Comparison of ENCODE assay signal across 18 cellular contexts in genomic region chr12:124660846-124661245, GRCh38.
DNase-seq lines count a peak whose midpoint lies in the region; ATAC-seq and TF ChIP-seq lines count a peak whose summit lies in the region.
"Had no signal": no experiment of that assay in that cellular context is flagged by ENCODE, and none has a peak within 500 bp of the region (broad histone marks: within the 10 kb centered on the region; RNA-seq: fewer than 3 reads in every experiment).

No MANE protein-coding gene starts in this region.

- peaks cover 19% of the 10 kb centered on the region for H3K9me3 Mint-ChIP-seq in glutamatergic neuron (ENCODE audit: unreplicated experiment)

- H3K36me3 Mint-ChIP-seq in glutamatergic neuron (ENCODE audit: unreplicated experiment) = no peaks in the 10 kb centered on the region

- H3K4me3 ChIP-seq in smooth muscle cell = no peak overlapping the region
- H3K4me3 ChIP-seq: A549, coronary artery, tibial nerve had no signal

- H3K4me1 ChIP-seq in smooth muscle cell (ENCODE audit: low read depth) = peaks cover 16% of the 10 kb centered on the region

- peaks cover 26% of the 10 kb centered on the region for H3F3A ChIP-seq in smooth muscle cell (ENCODE audit: low read depth)

- peak overlapping the region; percentile 39 for H3K4me2 ChIP-seq in smooth muscle cell
- H3K4me2 ChIP-seq: A549 had no signal

- peak overlapping the region; percentile 65 for H3K27ac Mint-ChIP-seq in glutamatergic neuron (ENCODE audit: unreplicated experiment)
- H3K27ac Mint-ChIP-seq: activated CD4-positive, alpha-beta T cell treated with anti-CD3 and anti-CD28 coated beads, Interleukin-2, amount 10 ng/mL, durations not matched to agents 7 days and 5 days; stimulated activated naive B cell treated with anti-CD40 and anti-IgM and Interleukin-4, amounts not matched to agents 10 μg/mL and 1 μg/mL and 100 μg/mL, for 72 hours had no signal

- TF ChIP-seq CTCF in glutamatergic neuron (IDR thresholded peaks at IDR 0.05; ENCODE audit: partially characterized antibody, unreplicated experiment) (no peak), smooth muscle cell (IDR thresholded peaks at IDR 0.05; ENCODE audit: borderline replicate concordance, insufficient read depth, poor library complexity, severe bottlenecking) (no peak)

- no peaks in the 10 kb centered on the region for H3K9me3 ChIP-seq in smooth muscle cell (replicated peaks; ENCODE audit: low read depth)
- H3K9me3 ChIP-seq: A549, tibial nerve had no signal

- H3K4me3 Mint-ChIP-seq in glutamatergic neuron (ENCODE audit: unreplicated experiment) = no peak overlapping the region
- H3K4me3 Mint-ChIP-seq: activated CD4-positive, alpha-beta T cell treated with anti-CD3 and anti-CD28 coated beads, Interleukin-2, amount 10 ng/mL, durations not matched to agents 7 days and 5 days; stimulated activated naive B cell treated with anti-CD40 and anti-IgM and Interleukin-4, amounts not matched to agents 10 μg/mL and 1 μg/mL and 100 μg/mL, for 72 hours had no signal

- no peaks in the 10 kb centered on the region for H3K79me2 ChIP-seq in smooth muscle cell (ENCODE audit: low read depth)

- H3K27me3 Mint-ChIP-seq in glutamatergic neuron (ENCODE audit: unreplicated experiment) = peaks cover 8% of the 10 kb centered on the region

- H3K9ac ChIP-seq in smooth muscle cell (ENCODE audit: low read depth) = peak overlapping the region; percentile 19

- DNase-seq in NCI-H748 (lab: John Stamatoyannopoulos, UW; ENCODE audit: unreplicated experiment) (peak; percentile 49), NCI-H748 treated with DMSO at 0.1 percent for 48 hours (lab: John Stamatoyannopoulos, UW) (no peak), NCI-H524 treated with DMSO at 0.1 percent for 48 hours (lab: John Stamatoyannopoulos, UW) (peak; percentile 72), glutamatergic neuron (peak; percentile 59), smooth muscle cell (lab: John Stamatoyannopoulos, UW; ENCODE audit: unreplicated experiment) (no peak), cerebellum (ENCODE audit: low spot score) (no peak)
- DNase-seq: activated CD4-positive, alpha-beta T cell treated with anti-CD3 and anti-CD28 coated beads, Interleukin-2, amount 10 ng/mL, durations not matched to agents 7 days and 5 days; activated gamma-delta T cell treated with Interleukin-2 at 50 U/mL for 16 hours; DMS153; islet precursor cell; NK-92 treated with Interleukin-12 subunit alpha and Interleukin-12 subunit beta, amount 100 ng/mL, for 24 hours; stimulated activated naive B cell treated with anti-CD40 and anti-IgM and Interleukin-4, amounts not matched to agents 10 μg/mL and 1 μg/mL and 100 μg/mL, for 72 hours; SW 1271 had no signal

- ATAC-seq in GM21528 (IDR thresholded peaks at IDR 0.05; ENCODE audit: low FRiP score, unreplicated experiment) = no peak
- no peak for ATAC-seq in GM21367 (IDR thresholded peaks at IDR 0.05; ENCODE audit: unreplicated experiment)
- ATAC-seq: stimulated activated naive B cell treated with anti-CD40 and anti-IgM and Interleukin-4, amounts not matched to agents 10 μg/mL and 1 μg/mL and 100 μg/mL, for 72 hours had no signal

- H2AFZ ChIP-seq in smooth muscle cell (ENCODE audit: low read depth) = no peak overlapping the region

- H3K36me3 ChIP-seq in smooth muscle cell (ENCODE audit: low read depth) = no peaks in the 10 kb centered on the region
- H3K36me3 ChIP-seq: tibial nerve had no signal

- peak overlapping the region; percentile 77 for H3K27ac ChIP-seq in smooth muscle cell (ENCODE audit: low read depth)
- H3K27ac ChIP-seq: coronary artery had no signal

- no peaks in the 10 kb centered on the region for H3K27me3 ChIP-seq in smooth muscle cell (ENCODE audit: low read depth)
- H3K27me3 ChIP-seq: tibial nerve had no signal

- WGBS in smooth muscle cell (ENCODE audit: low lambda C conversion rate) = 58% methylated on average over 21 of the region's 21 CpGs

- H3K4me1 Mint-ChIP-seq in glutamatergic neuron (ENCODE audit: low read depth, unreplicated experiment) = peaks cover 25% of the 10 kb centered on the region
- H3K4me1 Mint-ChIP-seq: activated CD4-positive, alpha-beta T cell treated with anti-CD3 and anti-CD28 coated beads, Interleukin-2, amount 10 ng/mL, durations not matched to agents 7 days and 5 days had no signal

- no peaks in the 10 kb centered on the region for H4K20me1 ChIP-seq in smooth muscle cell (ENCODE audit: low read depth)

Comparison
In these comparisons a context has a peak if more than half of its experiments do, and no peak if none do; other contexts are left out.
1. DNase-seq: peak in NCI-H748 (single experiment), NCI-H524 treated with DMSO at 0.1 percent for 48 hours (single experiment) and glutamatergic neuron (single experiment); none in NCI-H748 treated with DMSO at 0.1 percent for 48 hours (single experiment), smooth muscle cell (single experiment) and cerebellum (single experiment).